In the genomic region with DNA sequence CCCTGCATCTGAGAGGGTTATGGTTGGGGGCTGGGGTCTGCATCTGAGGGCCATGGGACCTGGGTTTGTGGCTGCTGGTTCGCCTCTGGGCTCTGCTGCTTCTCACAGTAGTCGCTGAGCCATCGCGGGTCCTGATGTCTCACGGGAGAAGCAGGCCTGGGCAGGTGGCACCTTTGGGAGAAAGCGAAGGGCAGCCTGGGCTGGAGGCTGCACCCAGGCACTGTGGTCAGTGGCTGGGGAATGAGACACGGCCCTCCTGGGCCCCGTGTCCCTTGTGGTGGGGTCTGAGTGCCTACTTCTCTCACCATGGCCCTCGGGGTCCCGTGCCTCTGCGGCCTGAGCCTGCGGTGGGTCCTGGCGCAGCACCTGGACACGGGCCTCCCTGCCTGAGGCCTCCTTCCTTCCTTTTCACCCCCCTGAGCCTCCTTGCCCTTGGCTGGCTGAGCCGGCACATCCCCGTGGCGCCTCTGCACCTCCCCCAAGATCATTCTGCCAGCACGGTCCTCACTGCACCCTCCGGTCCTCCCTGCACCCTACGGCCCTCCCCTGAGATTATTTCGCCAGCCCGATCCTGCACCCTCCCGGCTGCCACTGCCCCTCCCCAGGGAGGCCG, we compare ENCODE assay signal across 21 cellular contexts.
A peak's percentile ranks its signal among the peaks of the same experiment; 100 is the strongest.
DNase-seq lines count a peak whose midpoint lies in the region; ATAC-seq and TF ChIP-seq lines count a peak whose summit lies in the region.
"Had no signal": no experiment of that assay in that cellular context is flagged by ENCODE, and none has a peak within 500 bp of the region (broad histone marks: within the 10 kb centered on the region; RNA-seq: fewer than 3 reads in every experiment).

No MANE protein-coding gene starts in this region.

- H3K9me3 Mint-ChIP-seq in natural killer cell = no peaks in the 10 kb centered on the region
- no peaks in the 10 kb centered on the region for H3K9me3 Mint-ChIP-seq in natural killer cell treated with Interleukin-12 subunit alpha and Interleukin-12 subunit beta and Interleukin-15 and Interleukin-18, amount 100 ng/mL, for 72 hours
- H3K9me3 Mint-ChIP-seq in activated T-helper 2 cell treated with anti-CD3 and anti-CD28 coated beads, Interferon-gamma antibody, Interleukin-2, Interleukin-4, amounts not matched to agents 10 μg/mL and 5 μg/mL and 100 μg/mL, durations not matched to agents 14 hours and 24 hours and 36 hours = no peaks in the 10 kb centered on the region
- H3K9me3 Mint-ChIP-seq: activated T-cell treated with anti-CD3 and anti-CD28 coated beads, Interleukin-2, amount 50 U/mL, for 4 hours; dendritic cell treated with granulocyte-macrophage colony-stimulating factor and Interleukin-4, amounts not matched to agents 40 ng/mL and 50 ng/mL, for 4 days; T-cell had no signal

- H3K4me1 Mint-ChIP-seq in natural killer cell = peaks cover 0 to 6% of the 10 kb centered on the region in 2 donors
- peaks cover 0 to 6% of the 10 kb centered on the region in 2 donors for H3K4me1 Mint-ChIP-seq in natural killer cell treated with Interleukin-12 subunit alpha and Interleukin-12 subunit beta and Interleukin-15 and Interleukin-18, amount 100 ng/mL, for 72 hours (ENCODE audit: low read depth in 2 of 2)
- peaks cover 2% of the 10 kb centered on the region for H3K4me1 Mint-ChIP-seq in activated T-helper 2 cell treated with anti-CD3 and anti-CD28 coated beads, Interferon-gamma antibody, Interleukin-2, Interleukin-4, amounts not matched to agents 10 μg/mL and 5 μg/mL and 100 μg/mL, durations not matched to agents 14 hours and 24 hours and 36 hours (ENCODE audit: low read depth)

- H3K27ac ChIP-seq in osteoblast (ENCODE audit: low read depth, low read length) (no peak overlapping the region), aorta (ENCODE audit: low read depth in 1 of 2, low read length in 2 of 2) (no peak overlapping the region), esophagus squamous epithelium (no peak overlapping the region)
- H3K27ac ChIP-seq: brain microvascular endothelial cell, foreskin keratinocyte, GM23248, testis had no signal

- peak; percentile 9 for DNase-seq in natural killer cell
- DNase-seq in natural killer cell treated with Interleukin-12 subunit alpha and Interleukin-12 subunit beta and Interleukin-15 and Interleukin-18, amount 100 ng/mL, for 72 hours (ENCODE audit: low spot score) = no peak
- DNase-seq in activated T-helper 2 cell treated with anti-CD3 and anti-CD28 coated beads, Interferon-gamma antibody, Interleukin-2, Interleukin-4, amounts not matched to agents 10 μg/mL and 5 μg/mL and 100 μg/mL, durations not matched to agents 14 hours and 24 hours and 36 hours (ENCODE audit: low spot score) = peak; percentile 3
- DNase-seq in osteoblast (ENCODE audit: insufficient read length, low spot score, missing footprints) = peak; percentile 52
- DNase-seq in aorta = peak; percentile 42 to 56
- DNase-seq in esophagus squamous epithelium (lab: John Stamatoyannopoulos, UW) = no peak
- DNase-seq in AG20443 (ENCODE audit: low spot score) = no peak
- DNase-seq: activated T-cell treated with anti-CD3 and anti-CD28 coated beads, Interleukin-2, amount 50 U/mL, for 4 hours; brain microvascular endothelial cell; COR-L47; foreskin keratinocyte; GM23248; mesendoderm; NCI-H1417; NCI-H524 treated with DMSO at 0.1 percent for 48 hours; Right ventricle myocardium superior; testis had no signal

- H3K36me3 ChIP-seq in osteoblast (ENCODE audit: insufficient read depth, low read length) (no peaks in the 10 kb centered on the region), aorta (ENCODE audit: control insufficient read depth in 1 of 2, insufficient read depth in 2 of 2, low read length in 1 of 2) (no peaks in the 10 kb centered on the region), esophagus squamous epithelium (no peaks in the 10 kb centered on the region)
- H3K36me3 ChIP-seq: brain microvascular endothelial cell had no signal

- H3K4me3 Mint-ChIP-seq in natural killer cell = no peak overlapping the region
- no peak overlapping the region for H3K4me3 Mint-ChIP-seq in natural killer cell treated with Interleukin-12 subunit alpha and Interleukin-12 subunit beta and Interleukin-15 and Interleukin-18, amount 100 ng/mL, for 72 hours
- no peak overlapping the region for H3K4me3 Mint-ChIP-seq in activated T-helper 2 cell treated with anti-CD3 and anti-CD28 coated beads, Interferon-gamma antibody, Interleukin-2, Interleukin-4, amounts not matched to agents 10 μg/mL and 5 μg/mL and 100 μg/mL, durations not matched to agents 14 hours and 24 hours and 36 hours (ENCODE audit: low read depth)
- H3K4me3 Mint-ChIP-seq: activated naive CD8-positive, alpha-beta T cell; activated T-cell treated with anti-CD3 and anti-CD28 coated beads, Interleukin-2, amount 50 U/mL, for 4 hours; dendritic cell treated with granulocyte-macrophage colony-stimulating factor and Interleukin-4, amounts not matched to agents 40 ng/mL and 50 ng/mL, for 4 days; T-cell had no signal

- intact Hi-C loops in natural killer cell (cut with micrococcal nuclease) = no loop called here
- intact Hi-C loops in activated T-helper 2 cell treated with anti-CD3 and anti-CD28 coated beads, Interferon-gamma antibody, Interleukin-2, Interleukin-4, amounts not matched to agents 10 μg/mL and 5 μg/mL and 100 μg/mL, durations not matched to agents 14 hours and 24 hours and 36 hours (cut with micrococcal nuclease) = no loop called here
- intact Hi-C loops in aorta (cut with DNase I) = loop anchor here in 1 of 2 donors (10.0 kb wide), 1 partner anchor 337 kb away; the partner anchor contains the start of gene DLL1
- intact Hi-C loops in esophagus squamous epithelium (cut with DNase I) = loop anchor here (10.0 kb wide), 1 partner anchor 123 kb away; no protein-coding TSS in a partner anchor

- TF ChIP-seq CTCF in natural killer cell (IDR thresholded peaks at IDR 0.05) (no peak), osteoblast (IDR thresholded peaks at IDR 0.05; ENCODE audit: extremely low read depth, low read depth, low read length) (no peak), esophagus squamous epithelium (IDR thresholded peaks at IDR 0.05) (no peak)

- no peak overlapping the region for H3K27ac Mint-ChIP-seq in natural killer cell
- H3K27ac Mint-ChIP-seq in natural killer cell treated with Interleukin-12 subunit alpha and Interleukin-12 subunit beta and Interleukin-15 and Interleukin-18, amount 100 ng/mL, for 72 hours = no peak overlapping the region
- no peak overlapping the region for H3K27ac Mint-ChIP-seq in activated T-helper 2 cell treated with anti-CD3 and anti-CD28 coated beads, Interferon-gamma antibody, Interleukin-2, Interleukin-4, amounts not matched to agents 10 μg/mL and 5 μg/mL and 100 μg/mL, durations not matched to agents 14 hours and 24 hours and 36 hours

- H3K27me3 Mint-ChIP-seq in natural killer cell (ENCODE audit: low read depth in 2 of 2) = peaks cover 10 to 23% of the 10 kb centered on the region in 2 donors
- H3K27me3 Mint-ChIP-seq in natural killer cell treated with Interleukin-12 subunit alpha and Interleukin-12 subunit beta and Interleukin-15 and Interleukin-18, amount 100 ng/mL, for 72 hours = peaks cover 10 to 18% of the 10 kb centered on the region in 2 donors
- peaks cover 13% of the 10 kb centered on the region for H3K27me3 Mint-ChIP-seq in activated T-helper 2 cell treated with anti-CD3 and anti-CD28 coated beads, Interferon-gamma antibody, Interleukin-2, Interleukin-4, amounts not matched to agents 10 μg/mL and 5 μg/mL and 100 μg/mL, durations not matched to agents 14 hours and 24 hours and 36 hours (ENCODE audit: low read depth)
- H3K27me3 Mint-ChIP-seq: activated naive CD8-positive, alpha-beta T cell had no signal

- no peaks in the 10 kb centered on the region for H3K4me1 ChIP-seq in osteoblast (ENCODE audit: insufficient read depth, low read length)
- no peaks in the 10 kb centered on the region for H3K4me1 ChIP-seq in aorta (ENCODE audit: control insufficient read depth in 1 of 2, insufficient read depth in 2 of 2, low read length in 2 of 2)
- peaks cover 6 to 45% (median 24%) of the 10 kb centered on the region in 3 donors for H3K4me1 ChIP-seq in esophagus squamous epithelium
- H3K4me1 ChIP-seq: foreskin keratinocyte, testis had no signal

- no peak overlapping the region for H3K4me2 ChIP-seq in osteoblast (ENCODE audit: insufficient read depth, low read length)

- H3K4me3 ChIP-seq in osteoblast (ENCODE audit: insufficient read depth, low read length) (no peak overlapping the region), aorta (ENCODE audit: low read length in 2 of 2) (no peak overlapping the region), esophagus squamous epithelium (no peak overlapping the region)
- H3K4me3 ChIP-seq: GM23248, testis had no signal

- H3K9me3 ChIP-seq in osteoblast (ENCODE audit: low read depth, low read length) (no peaks in the 10 kb centered on the region), aorta (ENCODE audit: control insufficient read depth, low read length) (no peaks in the 10 kb centered on the region), esophagus squamous epithelium (no peaks in the 10 kb centered on the region)
- H3K9me3 ChIP-seq: testis had no signal

- ATAC-seq in natural killer cell (no peak), aorta (ENCODE audit: low FRiP score) (no peak), HG02981 (IDR thresholded peaks at IDR 0.05; ENCODE audit: unreplicated experiment) (no peak)
- no peak for ATAC-seq in natural killer cell treated with Interleukin-12 subunit alpha and Interleukin-12 subunit beta and Interleukin-15 and Interleukin-18, amount 100 ng/mL, for 72 hours
- ATAC-seq: activated T-cell treated with anti-CD3 and anti-CD28 coated beads, Interleukin-2, amount 50 U/mL, for 4 hours; foreskin keratinocyte; T-cell had no signal

- H3K36me3 Mint-ChIP-seq in natural killer cell = no peaks in the 10 kb centered on the region
- H3K36me3 Mint-ChIP-seq in natural killer cell treated with Interleukin-12 subunit alpha and Interleukin-12 subunit beta and Interleukin-15 and Interleukin-18, amount 100 ng/mL, for 72 hours = no peaks in the 10 kb centered on the region
- H3K36me3 Mint-ChIP-seq in activated T-helper 2 cell treated with anti-CD3 and anti-CD28 coated beads, Interferon-gamma antibody, Interleukin-2, Interleukin-4, amounts not matched to agents 10 μg/mL and 5 μg/mL and 100 μg/mL, durations not matched to agents 14 hours and 24 hours and 36 hours (ENCODE audit: low read depth) = no peaks in the 10 kb centered on the region
- H3K36me3 Mint-ChIP-seq: activated naive CD8-positive, alpha-beta T cell; T-cell had no signal

- no peaks in the 10 kb centered on the region for H3K27me3 ChIP-seq in osteoblast (ENCODE audit: insufficient read depth, low read length)
- H3K27me3 ChIP-seq in aorta (ENCODE audit: control insufficient read depth in 1 of 2, insufficient read depth in 2 of 2, low read length in 1 of 2) = no peaks in the 10 kb centered on the region
- peaks cover 0 to 27% (median 0%) of the 10 kb centered on the region in 4 donors for H3K27me3 ChIP-seq in esophagus squamous epithelium
- H3K27me3 ChIP-seq: brain microvascular endothelial cell, testis had no signal

- H3K79me2 ChIP-seq in osteoblast (ENCODE audit: insufficient read depth, low read length) = no peaks in the 10 kb centered on the region

- H4K20me1 ChIP-seq in osteoblast (ENCODE audit: insufficient read depth, low read length) = no peaks in the 10 kb centered on the region

- H2AFZ ChIP-seq in osteoblast (ENCODE audit: low read length) = no peak overlapping the region
- H2AFZ ChIP-seq: GM23248 had no signal

- TF ChIP-seq POLR2A in esophagus squamous epithelium (IDR thresholded peaks at IDR 0.05) = no peak

- 89 to 91% methylated on average over 24 of the region's 24 CpGs for WGBS in aorta, 2 donors
- 74 to 82% methylated on average over 13 to 18 of the region's 24 CpGs for WGBS in esophagus squamous epithelium, 2 donors

Comparison
In these comparisons a context has a peak if more than half of its experiments do, and no peak if none do; other contexts are left out.
1. DNase-seq: peak in natural killer cell (single experiment), activated T-helper 2 cell treated with anti-CD3 and anti-CD28 coated beads, Interferon-gamma antibody, Interleukin-2, Interleukin-4, amounts not matched to agents 10 μg/mL and 5 μg/mL and 100 μg/mL, durations not matched to agents 14 hours and 24 hours and 36 hours (single experiment), osteoblast (single experiment) and aorta (2 of 2); none in natural killer cell treated with Interleukin-12 subunit alpha and Interleukin-12 subunit beta and Interleukin-15 and Interleukin-18, amount 100 ng/mL, for 72 hours (single experiment), esophagus squamous epithelium (single experiment) and AG20443 (single experiment).